8 cellular contexts compared by ENCODE assay signal in genomic region chr6:117555882-117556498, GRCh38. TPM values are rescaled to one million over a fixed set of nuclear protein-coding genes. Genes with fewer than 3 reads are reported as not detected.
A peak's percentile ranks its signal among the peaks of the same experiment; 100 is the strongest.
DNase-seq lines count a peak whose midpoint lies in the region; ATAC-seq and TF ChIP-seq lines count a peak whose summit lies in the region.

No MANE protein-coding gene starts in this region.

- H3K4me1 ChIP-seq in Caco-2 (peaks cover 24% of the 10 kb centered on the region), breast epithelium (no peaks in the 10 kb centered on the region), right lobe of liver (peaks cover 0 to 11% (median 0%) of the 10 kb centered on the region in 4 donors)

- no peaks in the 10 kb centered on the region for H3K36me3 ChIP-seq in Caco-2 (ENCODE audit: control insufficient read depth, insufficient read depth, low read length)
- no peaks in the 10 kb centered on the region for H3K36me3 ChIP-seq in breast epithelium
- no peaks in the 10 kb centered on the region for H3K36me3 ChIP-seq in right lobe of liver

- peak in 1 of 2 experiments; percentile 58 for DNase-seq in Caco-2
- DNase-seq in T-helper 2 cell treated with Interferon-gamma antibody and Interleukin-4, amounts not matched to agents 5 μg/mL and 100 μg/mL, for 36 hours (ENCODE audit: low spot score), result peak; percentile 21
- DNase-seq in breast epithelium (ENCODE audit: low spot score in 2 of 2), result no peak
- DNase-seq in right lobe of liver, result peak in 1 of 3 donors; percentile 51
- DNase-seq in stimulated activated CD8-positive, alpha-beta memory T cell treated with anti-CD3 and anti-CD28 coated beads, Interleukin-4, amount 100 ng/mL, for 24 hours (ENCODE audit: low read depth), result peak; percentile 37
- DNase-seq in cortex of kidney (lab: John Stamatoyannopoulos, UW), result no peak
- no peak for DNase-seq in AG08396 (ENCODE audit: low spot score)

- POLR2A ChIA-PET in Caco-2 (lab: Charles Lee), result no interaction called here

- TF ChIP-seq POLR2A in breast epithelium (IDR thresholded peaks at IDR 0.05) (no peak), right lobe of liver (IDR thresholded peaks at IDR 0.05) (no peak)

- WGBS in right lobe of liver (ENCODE audit: insufficient coverage, low coverage, low lambda C conversion rate, missing lambda C conversion rate), result 17% methylated on average over 5 of the region's 5 CpGs

- no TSS peak for BruUV-seq in Caco-2 (replicated peaks; lab: Mats Ljungman, UMichigan)

- H3K27me3 Mint-ChIP-seq in Caco-2 (ENCODE audit: insufficient read depth, unreplicated experiment), result no peaks in the 10 kb centered on the region
- H3K27me3 Mint-ChIP-seq in T-helper 2 cell treated with Interferon-gamma antibody and Interleukin-4, amounts not matched to agents 5 μg/mL and 100 μg/mL, for 36 hours (ENCODE audit: low read depth), result peaks cover 3% of the 10 kb centered on the region

- H3K36me3 Mint-ChIP-seq in Caco-2 (ENCODE audit: insufficient read depth, unreplicated experiment), result peaks cover 23% of the 10 kb centered on the region
- H3K36me3 Mint-ChIP-seq in T-helper 2 cell treated with Interferon-gamma antibody and Interleukin-4, amounts not matched to agents 5 μg/mL and 100 μg/mL, for 36 hours (ENCODE audit: low read depth), result peaks cover 3% of the 10 kb centered on the region

- intact Hi-C loops in Caco-2 (cut with micrococcal nuclease; ENCODE audit: unreplicated experiment), result loop anchor here (1.0 to 5.0 kb wide), 5 partner anchors 49 to 209 kb away; no protein-coding TSS in a partner anchor
- intact Hi-C loops in breast epithelium (cut with DNase I; ENCODE audit: low total_unique reads), result loop anchor here (10.0 kb wide), 1 partner anchor 201 kb away; no protein-coding TSS in a partner anchor
- intact Hi-C loops in right lobe of liver (cut with DNase I), result no loop called here

- H3K27ac Mint-ChIP-seq in Caco-2 (ENCODE audit: unreplicated experiment), result no peak overlapping the region
- H3K27ac Mint-ChIP-seq in T-helper 2 cell treated with Interferon-gamma antibody and Interleukin-4, amounts not matched to agents 5 μg/mL and 100 μg/mL, for 36 hours, result no peak overlapping the region

- H3K27ac ChIP-seq in breast epithelium, result no peak overlapping the region
- no peak overlapping the region for H3K27ac ChIP-seq in right lobe of liver

- H3K9me3 ChIP-seq in Caco-2, result no peaks in the 10 kb centered on the region
- no peaks in the 10 kb centered on the region for H3K9me3 ChIP-seq in breast epithelium
- no peaks in the 10 kb centered on the region for H3K9me3 ChIP-seq in right lobe of liver

- H3K4me1 Mint-ChIP-seq in Caco-2 (ENCODE audit: low read depth, unreplicated experiment), result no peaks in the 10 kb centered on the region
- peaks cover 1% of the 10 kb centered on the region for H3K4me1 Mint-ChIP-seq in T-helper 2 cell treated with Interferon-gamma antibody and Interleukin-4, amounts not matched to agents 5 μg/mL and 100 μg/mL, for 36 hours (ENCODE audit: low read depth)

- H3K4me3 ChIP-seq in Caco-2 (ENCODE audit: low read depth, low read length), result no peak overlapping the region
- no peak overlapping the region for H3K4me3 ChIP-seq in breast epithelium
- no peak overlapping the region for H3K4me3 ChIP-seq in right lobe of liver

- H3K27me3 ChIP-seq in Caco-2 (replicated peaks; ENCODE audit: control insufficient read depth, insufficient read depth, low read length) (no peaks in the 10 kb centered on the region), breast epithelium (no peaks in the 10 kb centered on the region), right lobe of liver (no peaks in the 10 kb centered on the region)

- CTCF ChIA-PET in Caco-2 (lab: Charles Lee), result no interaction called here

- no peaks in the 10 kb centered on the region for H3K9me3 Mint-ChIP-seq in Caco-2 (ENCODE audit: unreplicated experiment)
- H3K9me3 Mint-ChIP-seq in T-helper 2 cell treated with Interferon-gamma antibody and Interleukin-4, amounts not matched to agents 5 μg/mL and 100 μg/mL, for 36 hours, result no peaks in the 10 kb centered on the region

- peak; percentile 43 for ATAC-seq in HG02759 (IDR thresholded peaks at IDR 0.05; ENCODE audit: unreplicated experiment)
- peak; percentile 59 to 80 (median 74) for ATAC-seq in right lobe of liver

- no peak overlapping the region for H3K4me3 Mint-ChIP-seq in Caco-2 (ENCODE audit: unreplicated experiment)
- H3K4me3 Mint-ChIP-seq in T-helper 2 cell treated with Interferon-gamma antibody and Interleukin-4, amounts not matched to agents 5 μg/mL and 100 μg/mL, for 36 hours, result no peak overlapping the region

- TF ChIP-seq CTCF in Caco-2 (IDR thresholded peaks at IDR 0.05; ENCODE audit: insufficient read depth in 1 of 2, low read depth in 1 of 2, low read length in 1 of 2, severe bottlenecking in 1 of 2, unreplicated experiment in 1 of 2) (peak; percentile 60 to 82), breast epithelium (IDR thresholded peaks at IDR 0.05) (peak; percentile 60 to 74 (median 71)), right lobe of liver (IDR thresholded peaks at IDR 0.05) (peak; percentile 83 to 94 (median 89))

RNA-seq across cellular contexts. Expression of gene GOPC, which starts 46.3 kb away (rescaled TPM):
- total RNA-seq in Caco-2 (2022) (29.0 and 29.6 TPM in 2 replicates), breast epithelium (10 to 100 TPM; 25.6 to 36.6 (median 29.5) TPM), right lobe of liver (10 to 100 TPM in 3 of 6 experiments, 1 to 10 TPM in 3; 8.3 to 10.7 (median 10.1) TPM)

Comparison
In these comparisons a context has a peak if more than half of its experiments do, and no peak if none do; other contexts are left out.
1. DNase-seq: peak in T-helper 2 cell treated with Interferon-gamma antibody and Interleukin-4, amounts not matched to agents 5 μg/mL and 100 μg/mL, for 36 hours (single experiment) and stimulated activated CD8-positive, alpha-beta memory T cell treated with anti-CD3 and anti-CD28 coated beads, Interleukin-4, amount 100 ng/mL, for 24 hours (single experiment); none in breast epithelium (0 of 2), cortex of kidney (single experiment) and AG08396 (single experiment).
2. intact Hi-C loops: an anchor here in Caco-2 (1.0 to 5.0 kb wide) and breast epithelium (10.0 kb wide); none called in right lobe of liver.
3. Peak in every context shown above with its lines, with median percentiles within 50 percentile points of each other: CTCF ChIP-seq.